In the genomic region with DNA sequence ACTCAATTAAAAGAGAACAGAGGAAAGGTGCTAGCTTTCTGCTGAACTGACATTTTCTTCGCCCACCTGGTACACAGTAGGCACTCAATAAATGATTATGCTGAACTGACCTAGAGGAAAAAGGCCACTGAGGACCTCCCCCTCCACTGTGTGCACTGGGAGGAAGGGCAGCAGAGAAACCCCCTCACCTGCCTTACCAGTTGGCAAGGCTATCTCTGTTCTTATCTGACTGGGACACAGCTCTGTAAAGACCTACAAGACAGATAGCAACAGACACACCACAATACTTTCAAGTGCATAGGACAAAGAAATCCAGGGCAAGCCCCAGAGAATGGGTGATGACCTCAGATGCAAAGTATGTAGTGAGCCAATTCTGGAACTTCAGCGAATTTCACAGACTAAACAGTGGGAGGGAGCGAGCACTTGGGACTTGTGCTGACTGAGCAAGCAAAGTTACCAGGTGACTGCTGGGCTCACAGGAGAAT, we compare ENCODE assay signal across 8 cellular contexts. TPM values are rescaled to one million over a fixed set of nuclear protein-coding genes. Genes with fewer than 3 reads are reported as not detected.
DNase-seq lines count a peak whose midpoint lies in the region; ATAC-seq and TF ChIP-seq lines count a peak whose summit lies in the region.

No MANE protein-coding gene starts in this region.

- no peaks in the 10 kb centered on the region for H3K27me3 ChIP-seq in Peyer's patch
- no peaks in the 10 kb centered on the region for H3K27me3 ChIP-seq in spleen (replicated peaks in 1 of 7)

- no peak for DNase-seq in Peyer's patch
- no peak for DNase-seq in Right ventricle myocardium superior
- DNase-seq in spleen, result no peak
- no peak for DNase-seq in KG1 (lab: John Stamatoyannopoulos, UW)
- DNase-seq in NCI-H1417 (lab: John Stamatoyannopoulos, UW), result no peak
- no peak for DNase-seq in ecto neural progenitor cell (ENCODE audit: low spot score)

- no peak for TF ChIP-seq POLR2A in Peyer's patch (IDR thresholded peaks at IDR 0.05)
- no peak for TF ChIP-seq POLR2A in spleen (IDR thresholded peaks at IDR 0.05)

- H3K9me3 ChIP-seq in Peyer's patch (no peaks in the 10 kb centered on the region), spleen (peaks cover 0 to 6% (median 2%) of the 10 kb centered on the region in 8 donors)

- H3K4me1 ChIP-seq in Peyer's patch (peaks cover 0 to 21% (median 1%) of the 10 kb centered on the region in 4 donors), spleen (peaks cover 0 to 41% (median 8%) of the 10 kb centered on the region in 6 donors)

- peak overlapping the region in 3 of 4 donors; percentile 31 to 65 (median 60) for H3K27ac ChIP-seq in Peyer's patch
- H3K27ac ChIP-seq in spleen, result peak overlapping the region in 7 of 8 donors; percentile 21 to 77 (median 54)

- TF ChIP-seq CTCF in Peyer's patch (IDR thresholded peaks at IDR 0.05) (no peak), spleen (IDR thresholded peaks at IDR 0.05 in 8 of 11, conservative IDR thresholded peaks at IDR 0.05 in 3 of 11) (no peak)

- H3K36me3 ChIP-seq in Peyer's patch (peaks cover 0 to 89% (median 0%) of the 10 kb centered on the region in 3 donors), spleen (peaks cover 0 to 94% (median 40%) of the 10 kb centered on the region in 6 donors)

- H3K4me3 ChIP-seq in Peyer's patch, result no peak overlapping the region
- no peak overlapping the region for H3K4me3 ChIP-seq in spleen

- ATAC-seq in GM21576 (IDR thresholded peaks at IDR 0.05; ENCODE audit: unreplicated experiment) (peak; percentile 49), Right ventricle myocardium superior (ENCODE audit: poor library complexity) (peak; percentile 65), HG03457 (IDR thresholded peaks at IDR 0.05; ENCODE audit: unreplicated experiment) (no peak)

- intact Hi-C loops in Right ventricle myocardium superior (cut with DNase I), result no loop called here
- intact Hi-C loops in spleen (cut with DNase I; ENCODE audit: low total_unique reads), result no loop called here

- WGBS in spleen, 5 donors, result 52 to 83% (median 80%) methylated on average over 3 of the region's 3 CpGs

RNA-seq across cellular contexts. Expression of a gene that starts 30.4 kb away (rescaled TPM):
- total RNA-seq in Peyer's patch (100 to 1,000 TPM; 180 to 351 (median 240) TPM), Right ventricle myocardium superior (226 TPM), spleen (100 to 1,000 TPM; 101 to 225 (median 176) TPM)
- polyA plus RNA-seq in spleen, result 100 to 1,000 TPM; 159 to 184 (median 160) TPM
